In genomic region chr3:193053031-193053430, GRCh38 we compare ENCODE assay signal across 18 cellular contexts.
"Had no signal": no experiment of that assay in that cellular context is flagged by ENCODE, and none has a peak within 500 bp of the region (broad histone marks: within the 10 kb centered on the region; RNA-seq: fewer than 3 reads in every experiment).

No MANE protein-coding gene starts in this region.

- H3K4me1 ChIP-seq: neural progenitor cell, transverse colon had no signal

- H3K27ac ChIP-seq: dorsolateral prefrontal cortex, heart right ventricle, neural progenitor cell, skin epidermis, transverse colon had no signal

- ATAC-seq: esophagus mucosa had no signal

- FAIRE-seq: endometrium, keratinocyte, TTC549 had no signal

- H3K9me3 ChIP-seq: heart right ventricle, transverse colon had no signal

- H2AFZ ChIP-seq: neural progenitor cell had no signal

- H3K36me3 ChIP-seq: heart right ventricle, neural progenitor cell, transverse colon had no signal

- H3K27me3 ChIP-seq: heart right ventricle, neural progenitor cell, transverse colon had no signal

- DNase-seq: activated CD4-positive, alpha-beta T cell treated with anti-CD3 and anti-CD28 coated beads, Interleukin-2, amount 10 ng/mL, durations not matched to agents 7 days and 5 days; activated CD4-positive, CD25-positive, alpha-beta regulatory T cell; activated CD8-positive, alpha-beta memory T cell treated with anti-CD3 and anti-CD28 coated beads for 24 hours; activated naive CD4-positive, alpha-beta T cell treated with anti-CD3 and anti-CD28 coated beads, Interleukin-2, amount 50 U/mL, for 16 hours; activated T-cell treated with anti-CD3 and anti-CD28 coated beads for 4 hours; dorsolateral prefrontal cortex; foreskin melanocyte; heart right ventricle; mesendoderm; substantia nigra; T-helper 2 cell; transverse colon had no signal

- H3K4me3 ChIP-seq: dorsolateral prefrontal cortex, heart right ventricle, neural progenitor cell, skin epidermis, transverse colon had no signal

- H3K4me2 ChIP-seq: neural progenitor cell had no signal

- H3K9ac ChIP-seq: neural progenitor cell had no signal
